In genomic region chr2:10412380-10412779, GRCh38 we compare ENCODE assay signal across 8 cellular contexts. TPM values are rescaled to one million over a fixed set of nuclear protein-coding genes. Genes with fewer than 3 reads are reported as not detected.
DNase-seq lines count a peak whose midpoint lies in the region; ATAC-seq and TF ChIP-seq lines count a peak whose summit lies in the region.

No MANE protein-coding gene starts in this region.

- no peak for TF ChIP-seq EP300 in sigmoid colon (IDR thresholded peaks at IDR 0.05)

- H3K4me3 ChIP-seq in cardiac muscle cell (no peak overlapping the region), astrocyte of the spinal cord (ENCODE audit: low read depth, low read length) (no peak overlapping the region), sigmoid colon (no peak overlapping the region)

- H3K27me3 ChIP-seq in cardiac muscle cell = no peaks in the 10 kb centered on the region
- no peaks in the 10 kb centered on the region for H3K27me3 ChIP-seq in sigmoid colon

- no peaks in the 10 kb centered on the region for H3K9me3 ChIP-seq in cardiac muscle cell (ENCODE audit: low read depth)
- H3K9me3 ChIP-seq in sigmoid colon = no peaks in the 10 kb centered on the region

- 94 to 97% methylated on average over 3 of the region's 3 CpGs for WGBS in sigmoid colon, 2 donors

- TF ChIP-seq CTCF in cardiac muscle cell (IDR thresholded peaks at IDR 0.05; ENCODE audit: low read depth, low read length) (no peak), astrocyte of the spinal cord (IDR thresholded peaks at IDR 0.05; ENCODE audit: low read depth, low read length) (no peak), sigmoid colon (IDR thresholded peaks at IDR 0.05) (no peak)

- H3K36me3 ChIP-seq in cardiac muscle cell (no peaks in the 10 kb centered on the region), sigmoid colon (no peaks in the 10 kb centered on the region)

- intact Hi-C loops in Right ventricle myocardium superior (cut with DNase I) = no loop called here
- intact Hi-C loops in sigmoid colon (cut with DNase I) = no loop called here

- H3K27ac ChIP-seq in cardiac muscle cell (no peak overlapping the region), sigmoid colon (peak overlapping the region in 3 of 4 donors; percentile 44 to 70 (median 56))

- H3K4me1 ChIP-seq in cardiac muscle cell (ENCODE audit: low read depth) = peaks cover 2% of the 10 kb centered on the region
- H3K4me1 ChIP-seq in sigmoid colon = peaks cover 0 to 57% (median 37%) of the 10 kb centered on the region in 4 donors

- in situ Hi-C loops in astrocyte of the spinal cord (cut with HindIII; ENCODE audit: low sequenced_read_pairs) = no loop called here

- no peak for TF ChIP-seq POLR2A in sigmoid colon (IDR thresholded peaks at IDR 0.05)

- ATAC-seq in Right ventricle myocardium superior (ENCODE audit: poor library complexity) (no peak), HG02610 (IDR thresholded peaks at IDR 0.05; ENCODE audit: unreplicated experiment) (no peak)

- DNase-seq in cardiac muscle cell (ENCODE audit: low read depth in 1 of 2, low spot score in 1 of 2) (peak; percentile 48 to 54), Right ventricle myocardium superior (no peak), Kasumi-1 (lab: John Stamatoyannopoulos, UW) (peak; percentile 8 to 25), astrocyte of the spinal cord (ENCODE audit: low read depth, low spot score) (peak; percentile 50), sigmoid colon (no peak), cerebellar nuclear complex (lab: John Stamatoyannopoulos, UW) (no peak), DMS153 (lab: John Stamatoyannopoulos, UW) (no peak)

RNA-seq across cellular contexts. Expression of gene ODC1, which starts 35.7 kb away (rescaled TPM):
- total RNA-seq in cardiac muscle cell = 129 and 165 TPM in 2 replicates
- 117 and 133 TPM in 2 replicates for polyA plus RNA-seq in cardiac muscle cell
- 33.2 TPM for total RNA-seq in Right ventricle myocardium superior
- 10 to 100 TPM; 44.6 to 84.4 (median 53.7) TPM for total RNA-seq in sigmoid colon
- 10 to 100 TPM; 34.8 to 88.2 (median 54.3) TPM for polyA plus RNA-seq in sigmoid colon

Comparison
In these comparisons a context has a peak if more than half of its experiments do, and no peak if none do; other contexts are left out.
1. DNase-seq: peak in cardiac muscle cell (2 of 2), Kasumi-1 (2 of 2) and astrocyte of the spinal cord (single experiment); none in Right ventricle myocardium superior (single experiment), sigmoid colon (single experiment), cerebellar nuclear complex (0 of 2) and DMS153 (single experiment).